In genomic region chr14:76768671-76769500, GRCh38 we compare ENCODE assay signal across 1 cellular context.
TF ChIP-seq lines count a peak whose summit lies in the region.

No MANE protein-coding gene starts in this region.

TF ChIP-seq in IMR-90, 13 proteins besides CTCF, POLR2A, EP300 and RAD21 (continued from another document):
- TF ChIP-seq, protein P1, sequence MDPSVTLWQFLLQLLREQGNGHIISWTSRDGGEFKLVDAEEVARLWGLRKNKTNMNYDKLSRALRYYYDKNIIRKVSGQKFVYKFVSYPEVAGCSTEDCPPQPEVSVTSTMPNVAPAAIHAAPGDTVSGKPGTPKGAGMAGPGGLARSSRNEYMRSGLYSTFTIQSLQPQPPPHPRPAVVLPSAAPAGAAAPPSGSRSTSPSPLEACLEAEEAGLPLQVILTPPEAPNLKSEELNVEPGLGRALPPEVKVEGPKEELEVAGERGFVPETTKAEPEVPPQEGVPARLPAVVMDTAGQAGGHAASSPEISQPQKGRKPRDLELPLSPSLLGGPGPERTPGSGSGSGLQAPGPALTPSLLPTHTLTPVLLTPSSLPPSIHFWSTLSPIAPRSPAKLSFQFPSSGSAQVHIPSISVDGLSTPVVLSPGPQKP (IDR thresholded peaks at IDR 0.05; ENCODE audit: borderline replicate concordance, low read depth, low read length): no peak
- no peak for TF ChIP-seq RFX5 (IDR thresholded peaks at IDR 0.05; ENCODE audit: low read depth, low read length)
- TF ChIP-seq CEBPB (IDR thresholded peaks at IDR 0.05; ENCODE audit: low read depth, low read length): no peak
- no peak for TF ChIP-seq CHD1 (IDR thresholded peaks at IDR 0.05; ENCODE audit: low read depth, low read length)
- TF ChIP-seq MAZ (IDR thresholded peaks at IDR 0.05; ENCODE audit: borderline replicate concordance, low read depth, low read length): no peak
